Comparison of ENCODE assay signal across 1 cellular context in genomic region chr12:6582196-6582595, GRCh38.
TF ChIP-seq lines count a peak whose summit lies in the region.

No MANE protein-coding gene starts in this region.

TF ChIP-seq in HCT116, 20 proteins besides CTCF, POLR2A, EP300 and RAD21 (continued from another document):
- TF ChIP-seq ZBTB33 (IDR thresholded peaks at IDR 0.05; ENCODE audit: extremely low read depth, insufficient replicate concordance, low read length) = no peak
- TF ChIP-seq TCF7L2 (IDR thresholded peaks at IDR 0.05; ENCODE audit: borderline replicate concordance, extremely low read depth, insufficient read depth, insufficient read length) = no peak
- TF ChIP-seq EGR1 (IDR thresholded peaks at IDR 0.05; ENCODE audit: low read depth) = no peak
- no peak for TF ChIP-seq POLR2AphosphoS5 (IDR thresholded peaks at IDR 0.05; ENCODE audit: low read depth, low read length)
- no peak for TF ChIP-seq SRF (IDR thresholded peaks at IDR 0.05; ENCODE audit: low read depth)
- TF ChIP-seq REST (IDR thresholded peaks at IDR 0.05; ENCODE audit: low read depth) = no peak
- TF ChIP-seq SIN3A (IDR thresholded peaks at IDR 0.05; ENCODE audit: low read depth) = no peak
- TF ChIP-seq MAX (IDR thresholded peaks at IDR 0.05) = no peak
- TF ChIP-seq JUND (IDR thresholded peaks at IDR 0.05) = no peak
